Comparison of ENCODE assay signal across 27 cellular contexts in the genomic region with DNA sequence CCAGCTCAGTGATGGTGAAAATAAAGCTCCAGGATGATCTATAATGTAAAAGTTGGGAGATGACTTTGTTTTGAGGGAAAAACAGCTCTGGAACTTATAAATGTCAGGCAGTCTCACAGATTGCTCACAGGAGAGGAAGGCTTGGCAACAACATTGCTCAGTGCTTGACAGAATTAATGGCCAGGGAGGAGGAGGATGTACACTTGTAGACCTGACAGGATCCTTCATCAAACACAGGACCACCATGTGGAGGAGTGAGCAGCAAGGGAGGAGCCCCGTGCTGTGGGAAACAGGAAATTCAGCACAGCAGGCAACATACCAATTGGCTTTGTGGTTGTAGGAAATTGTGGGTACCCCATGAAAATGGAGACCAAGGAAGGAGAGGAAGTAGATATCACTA.
DNase-seq lines count a peak whose midpoint lies in the region; ATAC-seq and TF ChIP-seq lines count a peak whose summit lies in the region.
"Had no signal": no experiment of that assay in that cellular context is flagged by ENCODE, and none has a peak within 500 bp of the region (broad histone marks: within the 10 kb centered on the region; RNA-seq: fewer than 3 reads in every experiment).

No MANE protein-coding gene starts in this region.

- no peaks in the 10 kb centered on the region for H3K9me3 Mint-ChIP-seq in mesothelial cell of epicardium
- H3K9me3 Mint-ChIP-seq in activated CD8-positive, alpha-beta T cell treated with anti-CD3 and anti-CD28 coated beads for 36 hours, result no peaks in the 10 kb centered on the region
- H3K9me3 Mint-ChIP-seq: activated CD4-positive, alpha-beta memory T cell treated with anti-CD3 and anti-CD28 coated beads for 36 hours; activated naive CD4-positive, alpha-beta T cell treated with anti-CD3 and anti-CD28 coated beads for 36 hours; CD4-positive, alpha-beta T cell; stimulated activated naive CD8-positive, alpha-beta T cell treated with anti-CD3 and anti-CD28 coated beads, Interleukin-15, Interleukin-2, amounts not matched to agents 100 ng/mL and 50 ng/mL, for 24 hours had no signal

- in situ Hi-C loops in astrocyte of the cerebellum (cut with HindIII; ENCODE audit: low sequenced_read_pairs), result no loop called here

- peak overlapping the region; percentile 1 for H3K27ac Mint-ChIP-seq in mesothelial cell of epicardium
- no peak overlapping the region for H3K27ac Mint-ChIP-seq in activated CD8-positive, alpha-beta T cell treated with anti-CD3 and anti-CD28 coated beads for 36 hours
- H3K27ac Mint-ChIP-seq: activated CD4-positive, alpha-beta memory T cell treated with anti-CD3 and anti-CD28 coated beads for 36 hours; activated naive CD4-positive, alpha-beta T cell treated with anti-CD3 and anti-CD28 coated beads for 36 hours; CD4-positive, alpha-beta T cell; memory B cell; stimulated activated naive CD8-positive, alpha-beta T cell treated with anti-CD3 and anti-CD28 coated beads, Interleukin-15, Interleukin-2, amounts not matched to agents 100 ng/mL and 50 ng/mL, for 24 hours had no signal

- H3K4me3 ChIP-seq in DND-41 (ENCODE audit: low read depth in 1 of 2, low read length in 2 of 2) (no peak overlapping the region), MG63 (no peak overlapping the region), astrocyte of the cerebellum (ENCODE audit: low read depth, low read length) (no peak overlapping the region), coronary artery (no peak overlapping the region)
- H3K4me3 ChIP-seq: A549, adrenal gland, HAP-1, left lung, thoracic aorta had no signal

- H3K4me1 ChIP-seq in DND-41 (ENCODE audit: insufficient read depth, low read length), result peaks cover 11% of the 10 kb centered on the region
- H3K4me1 ChIP-seq: A549, adrenal gland, HAP-1, left lung had no signal

- no peak for TF ChIP-seq CTCF in DND-41 (IDR thresholded peaks at IDR 0.05; ENCODE audit: borderline replicate concordance, extremely low read depth, low read length, poor library complexity, severe bottlenecking)
- TF ChIP-seq CTCF in astrocyte of the cerebellum (IDR thresholded peaks at IDR 0.05; ENCODE audit: low read depth, low read length, missing control alignments), result no peak
- TF ChIP-seq CTCF in mesothelial cell of epicardium (IDR thresholded peaks at IDR 0.05; ENCODE audit: unreplicated experiment), result no peak
- TF ChIP-seq CTCF in activated CD8-positive, alpha-beta T cell treated with anti-CD3 and anti-CD28 coated beads for 36 hours (IDR thresholded peaks at IDR 0.05), result no peak
- TF ChIP-seq CTCF in coronary artery (IDR thresholded peaks at IDR 0.05), result no peak

- POLR2A ChIA-PET in activated CD8-positive, alpha-beta T cell treated with anti-CD3 and anti-CD28 coated beads for 36 hours (lab: Charles Lee), result no interaction called here

- H2AFZ ChIP-seq in DND-41 (ENCODE audit: low read depth, low read length), result no peak overlapping the region

- CTCF ChIA-PET in activated CD8-positive, alpha-beta T cell treated with anti-CD3 and anti-CD28 coated beads for 36 hours (lab: Charles Lee), result no interaction called here

- H3K27ac ChIP-seq in DND-41 (ENCODE audit: low read length) (no peak overlapping the region), coronary artery (no peak overlapping the region)
- H3K27ac ChIP-seq: A549, adrenal gland, brain microvascular endothelial cell, left lung, thoracic aorta had no signal

- DNase-seq in DND-41, result peak; percentile 50
- peak; percentile 2 for DNase-seq in MG63
- DNase-seq in astrocyte of the cerebellum (ENCODE audit: low read depth), result peak; percentile 19
- DNase-seq in mesothelial cell of epicardium (ENCODE audit: low spot score in 2 of 2, unreplicated experiment in 2 of 2), result peak in 1 of 2 experiments; percentile 42
- no peak for DNase-seq in activated CD8-positive, alpha-beta T cell treated with anti-CD3 and anti-CD28 coated beads for 36 hours
- DNase-seq in NCI-H2029 (lab: John Stamatoyannopoulos, UW), result no peak
- DNase-seq in coronary artery (ENCODE audit: low spot score), result no peak
- DNase-seq: activated CD4-positive, alpha-beta memory T cell treated with anti-CD3 and anti-CD28 coated beads for 36 hours; activated CD4-positive, CD25-positive, alpha-beta regulatory T cell treated with anti-CD3 and anti-CD28 coated beads, Interleukin-2, amount 50 U/mL, for 72 hours; activated CD8-positive, alpha-beta memory T cell treated with anti-CD3 and anti-CD28 coated beads, Interleukin-2, amount 50 U/mL, for 4 hours; activated naive CD4-positive, alpha-beta T cell treated with anti-CD3 and anti-CD28 coated beads for 36 hours; adrenal gland; AML-193; brain microvascular endothelial cell; CD4-positive, alpha-beta T cell; left lung; MV-4-11; NCI-H524 treated with DMSO at 0.1 percent for 48 hours; right cardiac atrium; stimulated activated CD4-positive, alpha-beta T cell treated with anti-CD3 and anti-CD28 coated beads, Interleukin-2, amount 100 ng/mL, for 24 hours; stimulated activated CD8-positive, alpha-beta memory T cell treated with anti-CD3 and anti-CD28 coated beads, Interleukin-4, amount 100 ng/mL, for 48 hours had no signal

- no peak overlapping the region for H3K9ac ChIP-seq in DND-41 (ENCODE audit: low read depth, low read length)

- H3K36me3 ChIP-seq in DND-41 (ENCODE audit: insufficient read depth, low read length) (no peaks in the 10 kb centered on the region), MG63 (no peaks in the 10 kb centered on the region)
- H3K36me3 ChIP-seq: adrenal gland, brain microvascular endothelial cell, HAP-1, left lung, thoracic aorta had no signal

- no peaks in the 10 kb centered on the region for H3K79me2 ChIP-seq in DND-41 (ENCODE audit: insufficient read depth, low read length)

- no peaks in the 10 kb centered on the region for H4K20me1 ChIP-seq in DND-41 (ENCODE audit: insufficient read depth, low read length)

- H3K4me2 ChIP-seq in DND-41 (ENCODE audit: insufficient read depth, low read length), result no peak overlapping the region
- H3K4me2 ChIP-seq: A549 had no signal

- no peaks in the 10 kb centered on the region for H3K27me3 ChIP-seq in DND-41 (ENCODE audit: insufficient read depth, low read length, poor library complexity)
- peaks cover 14% of the 10 kb centered on the region for H3K27me3 ChIP-seq in MG63
- H3K27me3 ChIP-seq: adrenal gland, brain microvascular endothelial cell had no signal

- ATAC-seq in DND-41 (ENCODE audit: insufficient read depth, low read depth) (peak; percentile 88), HG03439 (IDR thresholded peaks at IDR 0.05; ENCODE audit: unreplicated experiment) (no peak)
- ATAC-seq in activated CD8-positive, alpha-beta T cell treated with anti-CD3 and anti-CD28 coated beads for 36 hours, result no peak
- ATAC-seq: A549, left lung, right cardiac atrium had no signal

- H3K27me3 Mint-ChIP-seq in mesothelial cell of epicardium (ENCODE audit: low read depth), result peaks cover 83% of the 10 kb centered on the region
- H3K27me3 Mint-ChIP-seq in activated CD8-positive, alpha-beta T cell treated with anti-CD3 and anti-CD28 coated beads for 36 hours, result peaks cover 5% of the 10 kb centered on the region

- H3K4me3 Mint-ChIP-seq in mesothelial cell of epicardium, result no peak overlapping the region
- H3K4me3 Mint-ChIP-seq in activated CD8-positive, alpha-beta T cell treated with anti-CD3 and anti-CD28 coated beads for 36 hours, result no peak overlapping the region
- H3K4me3 Mint-ChIP-seq: activated CD4-positive, alpha-beta memory T cell treated with anti-CD3 and anti-CD28 coated beads for 36 hours; activated naive CD4-positive, alpha-beta T cell treated with anti-CD3 and anti-CD28 coated beads for 36 hours; CD4-positive, alpha-beta T cell; memory B cell; stimulated activated naive CD8-positive, alpha-beta T cell treated with anti-CD3 and anti-CD28 coated beads, Interleukin-15, Interleukin-2, amounts not matched to agents 100 ng/mL and 50 ng/mL, for 24 hours had no signal

- intact Hi-C loops in activated CD8-positive, alpha-beta T cell treated with anti-CD3 and anti-CD28 coated beads for 36 hours (cut with micrococcal nuclease), result no loop called here

- H3K36me3 Mint-ChIP-seq in mesothelial cell of epicardium, result no peaks in the 10 kb centered on the region
- H3K36me3 Mint-ChIP-seq in activated CD8-positive, alpha-beta T cell treated with anti-CD3 and anti-CD28 coated beads for 36 hours (ENCODE audit: low read depth), result no peaks in the 10 kb centered on the region
- H3K36me3 Mint-ChIP-seq: activated CD4-positive, alpha-beta memory T cell treated with anti-CD3 and anti-CD28 coated beads for 36 hours; memory B cell had no signal

- H3K9me3 ChIP-seq in DND-41 (ENCODE audit: insufficient read depth, low read length, severe bottlenecking) (no peaks in the 10 kb centered on the region), MG63 (no peaks in the 10 kb centered on the region)
- H3K9me3 ChIP-seq: A549, adrenal gland, HAP-1, left lung, thoracic aorta had no signal

- H3K4me1 Mint-ChIP-seq in mesothelial cell of epicardium, result peaks cover 17% of the 10 kb centered on the region
- no peaks in the 10 kb centered on the region for H3K4me1 Mint-ChIP-seq in activated CD8-positive, alpha-beta T cell treated with anti-CD3 and anti-CD28 coated beads for 36 hours (ENCODE audit: low read depth)
- H3K4me1 Mint-ChIP-seq: memory B cell had no signal

Comparison
In these comparisons a context has a peak if more than half of its experiments do, and no peak if none do; other contexts are left out.
1. DNase-seq: peak in DND-41 (single experiment), MG63 (single experiment) and astrocyte of the cerebellum (single experiment); none in activated CD8-positive, alpha-beta T cell treated with anti-CD3 and anti-CD28 coated beads for 36 hours (single experiment), NCI-H2029 (single experiment) and coronary artery (single experiment).